Comparison of ENCODE assay signal across 12 cellular contexts in the genomic region with DNA sequence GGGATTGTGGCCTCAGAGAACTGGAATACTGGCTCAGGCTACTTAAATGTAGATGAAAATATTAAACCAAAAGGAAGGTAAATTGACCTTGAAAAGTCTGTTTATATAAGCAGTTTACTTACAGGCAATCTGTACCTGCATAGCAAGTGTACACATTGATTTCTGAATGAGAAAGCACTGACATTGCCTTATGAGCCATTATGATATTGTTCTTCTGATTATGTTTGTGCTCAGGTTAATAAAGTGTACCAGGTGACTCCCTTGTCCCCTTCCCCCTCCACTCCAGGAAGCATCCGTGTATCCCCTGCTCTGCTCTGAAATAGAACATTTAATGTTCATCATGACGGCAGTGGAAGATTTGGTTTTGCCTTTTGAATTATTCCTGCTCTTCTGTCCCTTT.
A peak's percentile ranks its signal among the peaks of the same experiment; 100 is the strongest.
DNase-seq lines count a peak whose midpoint lies in the region; ATAC-seq and TF ChIP-seq lines count a peak whose summit lies in the region.
"Had no signal": no experiment of that assay in that cellular context is flagged by ENCODE, and none has a peak within 500 bp of the region (broad histone marks: within the 10 kb centered on the region; RNA-seq: fewer than 3 reads in every experiment).

No MANE protein-coding gene starts in this region.

- peaks cover 96% of the 10 kb centered on the region for H3K4me1 Mint-ChIP-seq in activated T-helper 1 cell treated with anti-CD3 and anti-CD28 coated beads, Interleukin-12 subunit alpha, Interleukin-12 subunit beta, Interleukin-2, Interleukin-4 antibody, amounts not matched to agents 30 ng/mL and 10 ng/mL and 1 ng/mL, durations not matched to agents 14 hours and 24 hours and 36 hours (ENCODE audit: low read depth)
- peaks cover 35% of the 10 kb centered on the region for H3K4me1 Mint-ChIP-seq in progenitor cell of endocrine pancreas (ENCODE audit: low read depth)

- H3K36me3 ChIP-seq in brain microvascular endothelial cell (replicated peaks), result no peaks in the 10 kb centered on the region
- H3K36me3 ChIP-seq: breast epithelium, SJSA1 had no signal

- no peak for ATAC-seq in HG03095 (IDR thresholded peaks at IDR 0.05; ENCODE audit: unreplicated experiment)

- H3K36me3 Mint-ChIP-seq in activated T-helper 1 cell treated with anti-CD3 and anti-CD28 coated beads, Interleukin-12 subunit alpha, Interleukin-12 subunit beta, Interleukin-2, Interleukin-4 antibody, amounts not matched to agents 30 ng/mL and 10 ng/mL and 1 ng/mL, durations not matched to agents 14 hours and 24 hours and 36 hours (ENCODE audit: low read depth), result peaks cover 35% of the 10 kb centered on the region
- peaks cover 2% of the 10 kb centered on the region for H3K36me3 Mint-ChIP-seq in progenitor cell of endocrine pancreas (ENCODE audit: insufficient read depth)

- H3K27me3 Mint-ChIP-seq in activated T-helper 1 cell treated with anti-CD3 and anti-CD28 coated beads, Interleukin-12 subunit alpha, Interleukin-12 subunit beta, Interleukin-2, Interleukin-4 antibody, amounts not matched to agents 30 ng/mL and 10 ng/mL and 1 ng/mL, durations not matched to agents 14 hours and 24 hours and 36 hours (ENCODE audit: insufficient read depth), result no peaks in the 10 kb centered on the region
- H3K27me3 Mint-ChIP-seq in progenitor cell of endocrine pancreas, result no peaks in the 10 kb centered on the region
- H3K27me3 Mint-ChIP-seq: activated B cell treated with CpG ODN at 0.5 μM for 24 hours had no signal

- H3K27ac ChIP-seq in brain microvascular endothelial cell, result no peak overlapping the region
- H3K27ac ChIP-seq: breast epithelium had no signal

- no peak overlapping the region for H3K4me3 Mint-ChIP-seq in activated T-helper 1 cell treated with anti-CD3 and anti-CD28 coated beads, Interleukin-12 subunit alpha, Interleukin-12 subunit beta, Interleukin-2, Interleukin-4 antibody, amounts not matched to agents 30 ng/mL and 10 ng/mL and 1 ng/mL, durations not matched to agents 14 hours and 24 hours and 36 hours
- H3K4me3 Mint-ChIP-seq in progenitor cell of endocrine pancreas (ENCODE audit: low read depth), result no peak overlapping the region
- H3K4me3 Mint-ChIP-seq: activated B cell treated with CpG ODN at 0.5 μM for 24 hours had no signal

- DNase-seq in DMS153 (lab: John Stamatoyannopoulos, UW) (peak; percentile 86), NCI-H1436 (lab: John Stamatoyannopoulos, UW) (peak; percentile 64), progenitor cell of endocrine pancreas (ENCODE audit: low spot score, unreplicated experiment) (no peak), brain microvascular endothelial cell (no peak)
- DNase-seq in activated T-helper 1 cell treated with anti-CD3 and anti-CD28 coated beads, Interleukin-12 subunit alpha, Interleukin-12 subunit beta, Interleukin-2, Interleukin-4 antibody, amounts not matched to agents 30 ng/mL and 10 ng/mL and 1 ng/mL, durations not matched to agents 14 hours and 24 hours and 36 hours (ENCODE audit: low spot score), result no peak
- no peak for DNase-seq in central memory CD4-positive, alpha-beta T cell
- DNase-seq: activated B cell treated with CpG ODN at 0.5 μM for 24 hours; stimulated activated CD4-positive, alpha-beta T cell treated with anti-CD3 and anti-CD28 coated beads, Interleukin-4, amount 100 ng/mL, for 1 hour had no signal

- no peaks in the 10 kb centered on the region for H3K27me3 ChIP-seq in brain microvascular endothelial cell (replicated peaks)
- H3K27me3 ChIP-seq: breast epithelium, SJSA1 had no signal

- H3K27ac Mint-ChIP-seq in activated T-helper 1 cell treated with anti-CD3 and anti-CD28 coated beads, Interleukin-12 subunit alpha, Interleukin-12 subunit beta, Interleukin-2, Interleukin-4 antibody, amounts not matched to agents 30 ng/mL and 10 ng/mL and 1 ng/mL, durations not matched to agents 14 hours and 24 hours and 36 hours, result peak overlapping the region; percentile 56
- H3K27ac Mint-ChIP-seq in progenitor cell of endocrine pancreas, result peak overlapping the region; percentile 30
- H3K27ac Mint-ChIP-seq: activated B cell treated with CpG ODN at 0.5 μM for 24 hours; activated T-helper 2 cell treated with anti-CD3 and anti-CD28 coated beads, Interferon-gamma antibody, Interleukin-2, Interleukin-4, amounts not matched to agents 10 μg/mL and 5 μg/mL and 100 μg/mL, durations not matched to agents 14 hours and 24 hours and 36 hours had no signal

- in situ Hi-C loops in brain microvascular endothelial cell (cut with HindIII; ENCODE audit: low pct_ligation_motif_present, low sequenced_read_pairs), result no loop called here

- no peaks in the 10 kb centered on the region for H3K9me3 Mint-ChIP-seq in activated T-helper 1 cell treated with anti-CD3 and anti-CD28 coated beads, Interleukin-12 subunit alpha, Interleukin-12 subunit beta, Interleukin-2, Interleukin-4 antibody, amounts not matched to agents 30 ng/mL and 10 ng/mL and 1 ng/mL, durations not matched to agents 14 hours and 24 hours and 36 hours
- H3K9me3 Mint-ChIP-seq in progenitor cell of endocrine pancreas (ENCODE audit: low read depth), result no peaks in the 10 kb centered on the region
- H3K9me3 Mint-ChIP-seq: activated B cell treated with CpG ODN at 0.5 μM for 24 hours; activated T-helper 2 cell treated with anti-CD3 and anti-CD28 coated beads, Interferon-gamma antibody, Interleukin-2, Interleukin-4, amounts not matched to agents 10 μg/mL and 5 μg/mL and 100 μg/mL, durations not matched to agents 14 hours and 24 hours and 36 hours had no signal

- no peak overlapping the region for H3K4me3 ChIP-seq in brain microvascular endothelial cell (ENCODE audit: low read depth, low read length)
- H3K4me3 ChIP-seq: breast epithelium, SJSA1 had no signal

- TF ChIP-seq CTCF in progenitor cell of endocrine pancreas (IDR thresholded peaks at IDR 0.05; ENCODE audit: unreplicated experiment), result no peak
- TF ChIP-seq CTCF in brain microvascular endothelial cell (IDR thresholded peaks at IDR 0.05; ENCODE audit: low read depth, low read length, missing control alignments), result no peak

- intact Hi-C loops in activated T-helper 1 cell treated with anti-CD3 and anti-CD28 coated beads, Interleukin-12 subunit alpha, Interleukin-12 subunit beta, Interleukin-2, Interleukin-4 antibody, amounts not matched to agents 30 ng/mL and 10 ng/mL and 1 ng/mL, durations not matched to agents 14 hours and 24 hours and 36 hours (cut with micrococcal nuclease), result no loop called here

Comparison
In these comparisons a context has a peak if more than half of its experiments do, and no peak if none do; other contexts are left out.
1. DNase-seq: peak in DMS153 (single experiment) and NCI-H1436 (single experiment); none in activated T-helper 1 cell treated with anti-CD3 and anti-CD28 coated beads, Interleukin-12 subunit alpha, Interleukin-12 subunit beta, Interleukin-2, Interleukin-4 antibody, amounts not matched to agents 30 ng/mL and 10 ng/mL and 1 ng/mL, durations not matched to agents 14 hours and 24 hours and 36 hours (single experiment), progenitor cell of endocrine pancreas (single experiment), central memory CD4-positive, alpha-beta T cell (single experiment) and brain microvascular endothelial cell (single experiment).